Comparison of ENCODE assay signal across 8 cellular contexts in genomic region chr1:54715493-54716298, GRCh38.
DNase-seq lines count a peak whose midpoint lies in the region; ATAC-seq and TF ChIP-seq lines count a peak whose summit lies in the region.

A gene with protein sequence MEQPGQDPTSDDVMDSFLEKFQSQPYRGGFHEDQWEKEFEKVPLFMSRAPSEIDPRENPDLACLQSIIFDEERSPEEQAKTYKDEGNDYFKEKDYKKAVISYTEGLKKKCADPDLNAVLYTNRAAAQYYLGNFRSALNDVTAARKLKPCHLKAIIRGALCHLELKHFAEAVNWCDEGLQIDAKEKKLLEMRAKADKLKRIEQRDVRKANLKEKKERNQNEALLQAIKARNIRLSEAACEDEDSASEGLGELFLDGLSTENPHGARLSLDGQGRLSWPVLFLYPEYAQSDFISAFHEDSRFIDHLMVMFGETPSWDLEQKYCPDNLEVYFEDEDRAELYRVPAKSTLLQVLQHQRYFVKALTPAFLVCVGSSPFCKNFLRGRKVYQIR (plus strand): TSS chr1:54715861. CDS start chr1:54715909, 48 bp downstream.

- POLR2A ChIA-PET in AG04449 (lab: Yijun Ruan, JAX) = no interaction called here

- CTCF ChIA-PET in AG04449 (lab: Yijun Ruan, JAX) = interaction anchor here (0.7 to 1.4 kb wide), 3 partner anchors 9 to 96 kb away, joined by 3 to 5 read pairs (median 4); no protein-coding TSS in a partner anchor

- no peak for DNase-seq in AG04449 (ENCODE audit: low read depth, low spot score)
- peak; percentile 94 for DNase-seq in NCI-H2227 (lab: John Stamatoyannopoulos, UW; ENCODE audit: unreplicated experiment)
- DNase-seq in activated CD4-positive, CD25-positive, alpha-beta regulatory T cell (lab: John Stamatoyannopoulos, UW) = peak; percentile 72 to 75 (median 73)
- peak in 60 of 61 donors; percentile 16 to 90 (median 75) for DNase-seq in caudate nucleus (lab: John Stamatoyannopoulos, UW)
- DNase-seq in iris pigment epithelial cell (ENCODE audit: low read depth) = peak; percentile 81
- DNase-seq in stimulated activated CD4-positive, alpha-beta T cell treated with anti-CD3 and anti-CD28 coated beads, Interleukin-12 subunit alpha, Interleukin-12 subunit beta, amount 100 ng/mL, for 24 hours (ENCODE audit: low read depth in 2 of 2) = peak; percentile 74 to 76

- ATAC-seq in GM18870 (IDR thresholded peaks at IDR 0.05; ENCODE audit: unreplicated experiment) (peak; percentile 61), HG03108 (IDR thresholded peaks at IDR 0.05; ENCODE audit: unreplicated experiment) (peak; percentile 99)

- H3K27ac ChIP-seq in caudate nucleus (ENCODE audit: low read depth, low read length) = peak within 1 kb of the TSS; percentile 68

- H3K4me3 ChIP-seq in AG04449 (ENCODE audit: low read depth, low read length) = peak within 1 kb of the TSS; percentile 93

- TF ChIP-seq CTCF in AG04449 (IDR thresholded peaks at IDR 0.05; ENCODE audit: insufficient read depth, low read length, missing control alignments) = no peak
